Comparison of ENCODE assay signal across 3 cellular contexts in genomic region chr10:59587756-59588140, GRCh38.
TF ChIP-seq lines count a peak whose summit lies in the region.

No MANE protein-coding gene starts in this region.

TF ChIP-seq in H1, 55 proteins besides CTCF, POLR2A, EP300 and RAD21 (continued from another document and continues in another):
- TF ChIP-seq SP2 (IDR thresholded peaks at IDR 0.05; ENCODE audit: low read length) (no peak), POLR2AphosphoS5 (IDR thresholded peaks at IDR 0.05; ENCODE audit: low read depth, low read length) (no peak), CHD7 (IDR thresholded peaks at IDR 0.05; ENCODE audit: insufficient replicate concordance, low read length) (no peak), BRCA1 (IDR thresholded peaks at IDR 0.05; ENCODE audit: low read depth, low read length) (no peak)

TF ChIP-seq in WTC11, 78 proteins besides CTCF, POLR2A, EP300 and RAD21 (continued from another document):
- TF ChIP-seq ZBTB43 (CRISPR knock-in tag; IDR thresholded peaks at IDR 0.05) (no peak), ZNF232 (CRISPR knock-in tag; IDR thresholded peaks at IDR 0.05) (no peak), GRHL2 (CRISPR knock-in tag; IDR thresholded peaks at IDR 0.05; ENCODE audit: insufficient replicate concordance, severe bottlenecking) (no peak), MYBL2 (CRISPR knock-in tag; IDR thresholded peaks at IDR 0.05) (no peak), CBFB (CRISPR knock-in tag; IDR thresholded peaks at IDR 0.05; ENCODE audit: low read depth) (no peak), ATF1 (CRISPR knock-in tag; IDR thresholded peaks at IDR 0.05) (no peak), ZNF263 (CRISPR knock-in tag; IDR thresholded peaks at IDR 0.05; ENCODE audit: low read depth) (no peak), SP1 (CRISPR knock-in tag; conservative IDR thresholded peaks at IDR 0.05) (no peak), AR (CRISPR knock-in tag; IDR thresholded peaks at IDR 0.05) (no peak), E2F4 (CRISPR knock-in tag; IDR thresholded peaks at IDR 0.05; ENCODE audit: borderline replicate concordance, low read depth) (no peak)

TF ChIP-seq in GM12891, 5 proteins besides CTCF, POLR2A, EP300 and RAD21 (continued from another document):
- no peak for TF ChIP-seq TAF1 (IDR thresholded peaks at IDR 0.05; ENCODE audit: low read depth, low read length)
- no peak for TF ChIP-seq POU2F2 (IDR thresholded peaks at IDR 0.05; ENCODE audit: low read depth, low read length)
